Comparison of ENCODE assay signal across 8 cellular contexts in genomic region chr16:85173981-85174751, GRCh38.
DNase-seq lines count a peak whose midpoint lies in the region; ATAC-seq and TF ChIP-seq lines count a peak whose summit lies in the region.

No MANE protein-coding gene starts in this region.

- H3K27me3 ChIP-seq in SK-N-SH (ENCODE audit: insufficient read depth) (no peaks in the 10 kb centered on the region), right cardiac atrium (ENCODE audit: control insufficient read depth, insufficient read depth) (no peaks in the 10 kb centered on the region), stomach (peaks cover 0 to 36% (median 14%) of the 10 kb centered on the region in 3 donors)

- peaks cover 2% of the 10 kb centered on the region for H3K4me1 Mint-ChIP-seq in activated CD4-positive, alpha-beta memory T cell treated with anti-CD3 and anti-CD28 coated beads, Interleukin-2, amount 10 ng/mL, durations not matched to agents 7 days and 5 days

- no peaks in the 10 kb centered on the region for H3K9me2 ChIP-seq in SK-N-SH

- TF ChIP-seq RAD21 in SK-N-SH (IDR thresholded peaks at IDR 0.05; ENCODE audit: low read length): peak; percentile 25; the same call in 1 of the 2 replicates

- ATAC-seq in right cardiac atrium (no peak), GM18873 (IDR thresholded peaks at IDR 0.05; ENCODE audit: low FRiP score, unreplicated experiment) (no peak)

- peaks cover 80% of the 10 kb centered on the region; the same call in 1 of the 2 replicates for H3K79me2 ChIP-seq in SK-N-SH (ENCODE audit: insufficient read depth)

- peak overlapping the region; percentile 12 to 65; a peak in 3 of 4 replicates for H3K4me3 ChIP-seq in SK-N-SH (ENCODE audit: low read depth in 2 of 2, low read length in 1 of 2)
- H3K4me3 ChIP-seq in right cardiac atrium (ENCODE audit: low read length): no peak overlapping the region
- H3K4me3 ChIP-seq in stomach: no peak overlapping the region

- no peak overlapping the region for H3K4me3 Mint-ChIP-seq in activated CD4-positive, alpha-beta memory T cell treated with anti-CD3 and anti-CD28 coated beads, Interleukin-2, amount 10 ng/mL, durations not matched to agents 7 days and 5 days

- TF ChIP-seq POLR2A in stomach (IDR thresholded peaks at IDR 0.05) (no peak), erythroblast (IDR thresholded peaks at IDR 0.05; ENCODE audit: low read length) (no peak)

- 0 out of 2 replicates have a peak, but pooled peaks cover under 1% of the 10 kb centered on the region for H4K20me1 ChIP-seq in SK-N-SH (ENCODE audit: insufficient read depth)

- TF ChIP-seq EP300 in SK-N-SH (IDR thresholded peaks at IDR 0.05; ENCODE audit: borderline replicate concordance in 1 of 2, low read depth in 1 of 2, low read length in 1 of 2) (peak; percentile 76 to 79; a peak in 3 of 4 replicates), stomach (IDR thresholded peaks at IDR 0.05) (no peak)

- WGBS in SK-N-SH (ENCODE audit: low lambda C conversion rate): 15% methylated on average over 15 of the region's 16 CpGs
- 37% methylated on average over 16 of the region's 16 CpGs for whole genome bisulfite sequencing in right cardiac atrium
- 30 to 39% (median 36%) methylated on average over 13 to 16 of the region's 16 CpGs for WGBS in stomach, 5 donors

- H3K9me3 Mint-ChIP-seq in activated CD4-positive, alpha-beta memory T cell treated with anti-CD3 and anti-CD28 coated beads, Interleukin-2, amount 10 ng/mL, durations not matched to agents 7 days and 5 days: no peaks in the 10 kb centered on the region

- H2AFZ ChIP-seq in SK-N-SH (ENCODE audit: low read depth): peak overlapping the region; percentile 54; the same call in 1 of the 2 replicates

- H3K9me3 ChIP-seq in SK-N-SH (no peaks in the 10 kb centered on the region), right cardiac atrium (ENCODE audit: control insufficient read depth, low read length) (no peaks in the 10 kb centered on the region), stomach (no peaks in the 10 kb centered on the region)

- no peaks in the 10 kb centered on the region for H3K36me3 ChIP-seq in SK-N-SH (replicated peaks in 1 of 2; ENCODE audit: control insufficient read depth in 1 of 2, insufficient read depth in 2 of 2, low read length in 1 of 2)
- H3K36me3 ChIP-seq in stomach: no peaks in the 10 kb centered on the region

- H3K9ac ChIP-seq in SK-N-SH: peak overlapping the region; percentile 49

- TF ChIP-seq CTCF in SK-N-SH (IDR thresholded peaks at IDR 0.05) (no peak), stomach (IDR thresholded peaks at IDR 0.05) (no peak)

- peaks cover 21% of the 10 kb centered on the region for H3F3A ChIP-seq in SK-N-SH (replicated peaks; ENCODE audit: insufficient read depth)

- peak overlapping the region; percentile 93 for H3K4me2 ChIP-seq in SK-N-SH

- H3K27ac ChIP-seq in SK-N-SH (ENCODE audit: low read depth in 2 of 2, low read length in 1 of 2) (peak overlapping the region; percentile 88 to 97), right cardiac atrium (ENCODE audit: low read length) (no peak overlapping the region), stomach (peak overlapping the region in 4 of 5 donors; percentile 52 to 70 (median 64))

- POLR2A ChIA-PET in HEK293T (lab: Yijun Ruan, JAX): interaction anchor here (0.7 kb wide), 1 partner anchor 62 kb away, joined by 3 read pairs; no protein-coding TSS in a partner anchor
- POLR2A ChIA-PET in SK-N-SH (lab: Yijun Ruan, JAX): interaction anchor here (1.2 to 1.5 kb wide), 2 partner anchors 13 to 29 kb away, joined by 4 to 5 read pairs; no protein-coding TSS in a partner anchor
- POLR2A ChIA-PET in activated CD4-positive, alpha-beta memory T cell treated with anti-CD3 and anti-CD28 coated beads, Interleukin-2, amount 10 ng/mL, durations not matched to agents 7 days and 5 days (lab: Charles Lee): no interaction called here

- H3K4me1 ChIP-seq in SK-N-SH (ENCODE audit: control insufficient read depth in 1 of 2, insufficient read depth in 2 of 2, low read depth in 1 of 2, low read length in 1 of 2) (peaks cover 26 to 76% of the 10 kb centered on the region in 2 experiments), right cardiac atrium (ENCODE audit: control insufficient read depth, insufficient read depth, low read length) (peaks cover 28% of the 10 kb centered on the region), stomach (peaks cover 58 to 84% (median 75%) of the 10 kb centered on the region in 4 donors)

- intact Hi-C loops in right cardiac atrium (cut with DNase I) (loop anchor here in 2 of 4 donors (5.0 to 10.0 kb wide), 2 partner anchors 47 to 49 kb away; no protein-coding TSS in a partner anchor), stomach (cut with DNase I; ENCODE audit: low total_unique reads) (no loop called here)

- DNase-seq in HEK293T (ENCODE audit: extremely low spot score): no peak
- peak; percentile 80 for DNase-seq in SK-N-SH
- DNase-seq in right cardiac atrium: peak; percentile 54 to 85 (median 80)
- peak; percentile 68 for DNase-seq in stomach
- DNase-seq in erythroblast (lab: John Stamatoyannopoulos, UW): no peak
- no peak for DNase-seq in activated CD4-positive, alpha-beta memory T cell treated with anti-CD3 and anti-CD28 coated beads, Interleukin-2, amount 10 ng/mL, durations not matched to agents 7 days and 5 days
- no peak for DNase-seq in RPMI8226

- CTCF ChIA-PET in HEK293T (lab: Yijun Ruan, JAX): interaction anchor here (1.6 kb wide), 1 partner anchor 59 kb away, joined by 3 read pairs; no protein-coding TSS in a partner anchor
- CTCF ChIA-PET in SK-N-SH (lab: Yijun Ruan, JAX): interaction anchor here (0.6 to 7.7 kb wide), 34 partner anchors 10 to 160 kb away, joined by 3 to 122 read pairs (median 8); no protein-coding TSS in a partner anchor
- CTCF ChIA-PET in activated CD4-positive, alpha-beta memory T cell treated with anti-CD3 and anti-CD28 coated beads, Interleukin-2, amount 10 ng/mL, durations not matched to agents 7 days and 5 days (lab: Charles Lee): no interaction called here

- H3K27me3 Mint-ChIP-seq in activated CD4-positive, alpha-beta memory T cell treated with anti-CD3 and anti-CD28 coated beads, Interleukin-2, amount 10 ng/mL, durations not matched to agents 7 days and 5 days: peaks cover 41% of the 10 kb centered on the region

- H3K27ac Mint-ChIP-seq in activated CD4-positive, alpha-beta memory T cell treated with anti-CD3 and anti-CD28 coated beads, Interleukin-2, amount 10 ng/mL, durations not matched to agents 7 days and 5 days: no peak overlapping the region

- no peaks in the 10 kb centered on the region for H3K36me3 Mint-ChIP-seq in activated CD4-positive, alpha-beta memory T cell treated with anti-CD3 and anti-CD28 coated beads, Interleukin-2, amount 10 ng/mL, durations not matched to agents 7 days and 5 days (ENCODE audit: low read depth)

TF ChIP-seq in HEK293T, 16 proteins besides CTCF, POLR2A, EP300 and RAD21:
- TF ChIP-seq PKNOX1 (IDR thresholded peaks at IDR 0.05) (peak; percentile 49; the same call in 1 of the 2 replicates), SP1 (IDR thresholded peaks at IDR 0.05) (no peak), ELF4 (IDR thresholded peaks at IDR 0.05) (no peak), ARNT (IDR thresholded peaks at IDR 0.05) (no peak)

TF ChIP-seq in SK-N-SH, 30 proteins besides CTCF, POLR2A, EP300 and RAD21 (continues in another document):
- no peak for TF ChIP-seq RFX5 (IDR thresholded peaks at IDR 0.05; ENCODE audit: low read length)
- peak; percentile 74; the same call in 1 of the 2 replicates for TF ChIP-seq TEAD4 (IDR thresholded peaks at IDR 0.05; ENCODE audit: borderline replicate concordance, insufficient read depth)
- TF ChIP-seq, protein P1, sequence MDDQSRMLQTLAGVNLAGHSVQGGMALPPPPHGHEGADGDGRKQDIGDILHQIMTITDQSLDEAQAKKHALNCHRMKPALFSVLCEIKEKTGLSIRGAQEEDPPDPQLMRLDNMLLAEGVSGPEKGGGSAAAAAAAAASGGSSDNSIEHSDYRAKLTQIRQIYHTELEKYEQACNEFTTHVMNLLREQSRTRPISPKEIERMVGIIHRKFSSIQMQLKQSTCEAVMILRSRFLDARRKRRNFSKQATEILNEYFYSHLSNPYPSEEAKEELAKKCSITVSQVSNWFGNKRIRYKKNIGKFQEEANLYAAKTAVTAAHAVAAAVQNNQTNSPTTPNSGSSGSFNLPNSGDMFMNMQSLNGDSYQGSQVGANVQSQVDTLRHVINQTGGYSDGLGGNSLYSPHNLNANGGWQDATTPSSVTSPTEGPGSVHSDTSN (IDR thresholded peaks at IDR 0.05): peak; percentile 92
- TF ChIP-seq ELF1 (IDR thresholded peaks at IDR 0.05): peak; percentile 60; the same call in 1 of the 2 replicates
- TF ChIP-seq MEF2A (IDR thresholded peaks at IDR 0.05; ENCODE audit: borderline replicate concordance, low read depth): no peak
- TF ChIP-seq SIN3A (IDR thresholded peaks at IDR 0.05; ENCODE audit: borderline replicate concordance, low read depth, low read length): peak; percentile 67; the same call in 1 of the 2 replicates
- TF ChIP-seq SMC3 (IDR thresholded peaks at IDR 0.05; ENCODE audit: low read depth, low read length): 0 out of 2 replicates have a peak, but pooled peaks have one; percentile 21
- TF ChIP-seq FOXM1 (IDR thresholded peaks at IDR 0.05; ENCODE audit: low read depth): no peak
- peak; percentile 70; the same call in 1 of the 2 replicates for TF ChIP-seq MXI1 (IDR thresholded peaks at IDR 0.05; ENCODE audit: low read depth, low read length)
- no peak for TF ChIP-seq EZH2phosphoT487 (IDR thresholded peaks at IDR 0.05; ENCODE audit: borderline replicate concordance, low read depth)
- no peak for TF ChIP-seq GATA2 (CRISPR knock-in tag; IDR thresholded peaks at IDR 0.05)
- peak; percentile 88 for TF ChIP-seq TCF12 (IDR thresholded peaks at IDR 0.05)
- no peak for TF ChIP-seq YY1 (IDR thresholded peaks at IDR 0.05; ENCODE audit: low read depth)
- TF ChIP-seq FOSL2 (IDR thresholded peaks at IDR 0.05; ENCODE audit: borderline replicate concordance, low read depth): peak; percentile 79
- TF ChIP-seq TAF1 (IDR thresholded peaks at IDR 0.05; ENCODE audit: borderline replicate concordance, low read depth, low read length): peak; percentile 64; the same call in 1 of the 2 replicates
- TF ChIP-seq NRF1 (IDR thresholded peaks at IDR 0.05; ENCODE audit: low read depth, low read length): no peak
- TF ChIP-seq CHD2 (IDR thresholded peaks at IDR 0.05; ENCODE audit: low read length, partially characterized antibody): peak; percentile 88
- TF ChIP-seq FOXJ3 (CRISPR knock-in tag; IDR thresholded peaks at IDR 0.05): no peak
- TF ChIP-seq, protein P2, sequence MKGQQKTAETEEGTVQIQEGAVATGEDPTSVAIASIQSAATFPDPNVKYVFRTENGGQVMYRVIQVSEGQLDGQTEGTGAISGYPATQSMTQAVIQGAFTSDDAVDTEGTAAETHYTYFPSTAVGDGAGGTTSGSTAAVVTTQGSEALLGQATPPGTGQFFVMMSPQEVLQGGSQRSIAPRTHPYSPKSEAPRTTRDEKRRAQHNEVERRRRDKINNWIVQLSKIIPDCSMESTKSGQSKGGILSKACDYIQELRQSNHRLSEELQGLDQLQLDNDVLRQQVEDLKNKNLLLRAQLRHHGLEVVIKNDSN (IDR thresholded peaks at IDR 0.05; ENCODE audit: borderline replicate concordance, low read depth): no peak
- TF ChIP-seq NFIC (IDR thresholded peaks at IDR 0.05; ENCODE audit: borderline replicate concordance): peak; percentile 68

Comparison
In these comparisons a context has a peak if more than half of its experiments do, and no peak if none do; other contexts are left out.
1. DNase-seq: peak in SK-N-SH (single experiment), right cardiac atrium (3 of 3) and stomach (single experiment); none in HEK293T (single experiment), erythroblast (0 of 2), activated CD4-positive, alpha-beta memory T cell treated with anti-CD3 and anti-CD28 coated beads, Interleukin-2, amount 10 ng/mL, durations not matched to agents 7 days and 5 days (single experiment) and RPMI8226 (single experiment).
2. H3K4me3 ChIP-seq: peak in SK-N-SH (2 of 2); none in right cardiac atrium (single experiment) and stomach (0 of 4).